10 cellular contexts compared by ENCODE assay signal in the genomic region with DNA sequence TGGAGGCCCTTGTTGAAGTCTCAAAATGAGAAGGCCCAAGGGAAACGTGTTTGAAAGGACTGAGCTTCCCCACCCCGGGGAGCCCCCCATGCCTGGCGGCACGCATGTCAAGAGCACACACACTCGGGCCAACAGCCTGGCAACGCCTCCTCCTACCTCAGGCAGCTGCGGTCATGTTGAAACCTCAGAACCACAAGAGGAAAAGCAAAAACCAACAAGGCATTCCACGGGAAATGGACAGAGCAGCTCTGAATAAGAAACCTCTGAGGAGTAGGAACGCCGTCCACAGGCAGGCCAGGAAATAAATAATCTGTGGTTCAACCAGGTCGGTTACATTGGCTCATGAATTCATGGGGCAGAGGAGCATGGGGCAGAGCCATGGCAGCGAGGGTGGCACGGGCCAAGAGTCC.
DNase-seq lines count a peak whose midpoint lies in the region; ATAC-seq and TF ChIP-seq lines count a peak whose summit lies in the region.
"Had no signal": no experiment of that assay in that cellular context is flagged by ENCODE, and none has a peak within 500 bp of the region (broad histone marks: within the 10 kb centered on the region; RNA-seq: fewer than 3 reads in every experiment).

No MANE protein-coding gene starts in this region.

- no peak for TF ChIP-seq CTCF in progenitor cell of endocrine pancreas (IDR thresholded peaks at IDR 0.05; ENCODE audit: unreplicated experiment)

- H3K27me3 Mint-ChIP-seq in activated naive CD8-positive, alpha-beta T cell treated with anti-CD3 and anti-CD28 coated beads, Interleukin-2, amount 50 U/mL, for 24 hours, result peaks cover 8% of the 10 kb centered on the region
- H3K27me3 Mint-ChIP-seq in progenitor cell of endocrine pancreas, result no peaks in the 10 kb centered on the region

- DNase-seq in GM04503 (ENCODE audit: low read depth), result peak; percentile 12
- DNase-seq in NCI-H128 (lab: John Stamatoyannopoulos, UW; ENCODE audit: unreplicated experiment), result peak; percentile 62
- DNase-seq in activated naive CD8-positive, alpha-beta T cell treated with anti-CD3 and anti-CD28 coated beads, Interleukin-2, amount 50 U/mL, for 24 hours, result peak; percentile 22
- no peak for DNase-seq in progenitor cell of endocrine pancreas (ENCODE audit: low spot score, unreplicated experiment)
- no peak for DNase-seq in head of caudate nucleus
- no peak for DNase-seq in KG1 (lab: John Stamatoyannopoulos, UW)
- no peak for DNase-seq in activated T-cell treated with anti-CD3 and anti-CD28 coated beads, Interleukin-2, amount 50 U/mL, for 48 hours
- DNase-seq in stimulated activated CD4-positive, alpha-beta T cell treated with anti-CD3 and anti-CD28 coated beads, Interleukin-1b, Interleukin-23, amount 100 ng/mL, for 48 hours, result no peak
- DNase-seq: activated gamma-delta T cell treated with Interleukin-2 at 50 U/mL for 16 hours, SHP77 treated with DMSO at 0.1 percent for 48 hours had no signal

- peak overlapping the region; percentile 11 for H3K27ac Mint-ChIP-seq in activated naive CD8-positive, alpha-beta T cell treated with anti-CD3 and anti-CD28 coated beads, Interleukin-2, amount 50 U/mL, for 24 hours
- H3K27ac Mint-ChIP-seq in progenitor cell of endocrine pancreas, result peak overlapping the region; percentile 54

- H3K4me3 Mint-ChIP-seq in activated naive CD8-positive, alpha-beta T cell treated with anti-CD3 and anti-CD28 coated beads, Interleukin-2, amount 50 U/mL, for 24 hours, result no peak overlapping the region
- H3K4me3 Mint-ChIP-seq in progenitor cell of endocrine pancreas (ENCODE audit: low read depth), result no peak overlapping the region

- no peak for ATAC-seq in activated naive CD8-positive, alpha-beta T cell treated with anti-CD3 and anti-CD28 coated beads, Interleukin-2, amount 50 U/mL, for 24 hours

- H3K9me3 Mint-ChIP-seq in activated naive CD8-positive, alpha-beta T cell treated with anti-CD3 and anti-CD28 coated beads, Interleukin-2, amount 50 U/mL, for 24 hours, result no peaks in the 10 kb centered on the region
- no peaks in the 10 kb centered on the region for H3K9me3 Mint-ChIP-seq in progenitor cell of endocrine pancreas (ENCODE audit: low read depth)

- peaks cover 8% of the 10 kb centered on the region for H3K4me1 Mint-ChIP-seq in activated naive CD8-positive, alpha-beta T cell treated with anti-CD3 and anti-CD28 coated beads, Interleukin-2, amount 50 U/mL, for 24 hours
- H3K4me1 Mint-ChIP-seq in progenitor cell of endocrine pancreas (ENCODE audit: low read depth), result peaks cover 10% of the 10 kb centered on the region

- intact Hi-C loops in head of caudate nucleus (cut with DNase I), result no loop called here

- no peaks in the 10 kb centered on the region for H3K36me3 Mint-ChIP-seq in activated naive CD8-positive, alpha-beta T cell treated with anti-CD3 and anti-CD28 coated beads, Interleukin-2, amount 50 U/mL, for 24 hours (ENCODE audit: low read depth)
- H3K36me3 Mint-ChIP-seq in progenitor cell of endocrine pancreas (ENCODE audit: insufficient read depth), result no peaks in the 10 kb centered on the region

Comparison
In these comparisons a context has a peak if more than half of its experiments do, and no peak if none do; other contexts are left out.
1. DNase-seq: peak in GM04503 (single experiment), NCI-H128 (single experiment) and activated naive CD8-positive, alpha-beta T cell treated with anti-CD3 and anti-CD28 coated beads, Interleukin-2, amount 50 U/mL, for 24 hours (single experiment); none in progenitor cell of endocrine pancreas (single experiment), head of caudate nucleus (0 of 42), KG1 (single experiment), activated T-cell treated with anti-CD3 and anti-CD28 coated beads, Interleukin-2, amount 50 U/mL, for 48 hours (0 of 2) and stimulated activated CD4-positive, alpha-beta T cell treated with anti-CD3 and anti-CD28 coated beads, Interleukin-1b, Interleukin-23, amount 100 ng/mL, for 48 hours (single experiment).